In the genomic region with DNA sequence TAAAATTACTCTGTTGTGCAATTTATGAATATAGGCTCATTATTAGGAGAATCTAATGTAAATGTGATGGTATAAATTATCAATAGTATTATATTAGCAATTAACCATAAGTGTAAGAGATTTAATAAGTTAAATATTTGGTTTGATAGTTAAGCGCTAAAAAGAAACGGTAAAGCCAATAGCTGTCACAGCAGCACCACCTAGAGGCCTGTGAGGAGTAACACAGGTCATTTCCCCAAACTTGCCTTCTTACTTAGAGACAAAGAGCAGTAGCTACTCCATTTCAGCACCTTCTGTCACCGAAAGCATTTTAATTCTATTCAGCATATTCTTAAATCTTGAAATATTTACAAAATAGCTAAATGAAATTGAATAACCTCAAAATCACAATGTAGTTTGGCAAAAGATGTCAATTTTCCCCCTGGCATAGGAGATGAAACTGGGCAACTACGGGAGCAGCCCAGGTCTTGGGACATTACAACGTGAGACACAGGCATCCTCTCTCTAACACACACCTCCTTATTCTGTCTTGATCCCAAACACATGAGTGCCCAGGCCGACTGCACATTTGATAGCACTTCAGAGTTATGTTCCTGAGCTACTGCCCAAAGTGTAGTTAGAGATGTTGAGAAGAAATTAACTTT, we compare ENCODE assay signal across 9 cellular contexts. TPM values are rescaled to one million over a fixed set of nuclear protein-coding genes. Genes with fewer than 3 reads are reported as not detected.
DNase-seq lines count a peak whose midpoint lies in the region; ATAC-seq and TF ChIP-seq lines count a peak whose summit lies in the region.
"Had no signal": no experiment of that assay in that cellular context is flagged by ENCODE, and none has a peak within 500 bp of the region (broad histone marks: within the 10 kb centered on the region; RNA-seq: fewer than 3 reads in every experiment).

No MANE protein-coding gene starts in this region.

- H4K20me1 ChIP-seq in HCT116 (ENCODE audit: insufficient read depth) = no peaks in the 10 kb centered on the region

- intact Hi-C loops in HCT116 (cut with micrococcal nuclease) = loop anchor here (2.0 to 10.0 kb wide), 2 partner anchors 298 to 1208 kb away; no protein-coding TSS in a partner anchor
- intact Hi-C loops in naive thymus-derived CD4-positive, alpha-beta T cell (cut with micrococcal nuclease) = loop anchor here (1.0 to 10.0 kb wide), 10 partner anchors 26 to 1822 kb away; a partner anchor contains a TSS

- no peaks in the 10 kb centered on the region for H3K9me3 Mint-ChIP-seq in naive thymus-derived CD4-positive, alpha-beta T cell

- 32% methylated on average over 6 of the region's 6 CpGs for WGBS in suprapubic skin

- no peaks in the 10 kb centered on the region for H3K36me3 Mint-ChIP-seq in naive thymus-derived CD4-positive, alpha-beta T cell

- no peak for TF ChIP-seq POLR2A in HCT116 (IDR thresholded peaks at IDR 0.05; ENCODE audit: borderline replicate concordance, extremely low read depth, insufficient read depth, insufficient read length)
- no peak for TF ChIP-seq POLR2A in suprapubic skin (IDR thresholded peaks at IDR 0.05)

- CTCF ChIA-PET in HCT116 (lab: Charles Lee) = interaction anchor here (0.6 to 1.0 kb wide), 3 partner anchors 35 to 335 kb away, joined by 3 to 4 read pairs (median 3); no protein-coding TSS in a partner anchor
- CTCF ChIA-PET in naive thymus-derived CD4-positive, alpha-beta T cell (lab: Charles Lee) = interaction anchor here (0.6 to 2.7 kb wide), 17 partner anchors 8 to 300 kb away, joined by 3 to 11 read pairs (median 5); no protein-coding TSS in a partner anchor

- peaks cover 0 to 26% (median 0%) of the 10 kb centered on the region in 5 donors for H3K27me3 Mint-ChIP-seq in naive thymus-derived CD4-positive, alpha-beta T cell

- H3K9me3 ChIP-seq in HCT116 (ENCODE audit: control insufficient read depth in 1 of 2, insufficient read depth in 1 of 2, low read depth in 1 of 2, low read length in 2 of 2) = no peaks in the 10 kb centered on the region
- no peaks in the 10 kb centered on the region for H3K9me3 ChIP-seq in endocrine pancreas (ENCODE audit: control insufficient read depth, low read length)
- H3K9me3 ChIP-seq in naive thymus-derived CD4-positive, alpha-beta T cell (ENCODE audit: control insufficient read depth in 2 of 3, low read length in 3 of 3) = no peaks in the 10 kb centered on the region
- H3K9me3 ChIP-seq in suprapubic skin = no peaks in the 10 kb centered on the region

- TF ChIP-seq EP300 in suprapubic skin (IDR thresholded peaks at IDR 0.05) = no peak

- POLR2A ChIA-PET in HCT116 (lab: Charles Lee) = no interaction called here
- POLR2A ChIA-PET in naive thymus-derived CD4-positive, alpha-beta T cell (lab: Charles Lee) = interaction anchor here (1.1 kb wide), 1 partner anchor 54 kb away, joined by 3 read pairs; no protein-coding TSS in a partner anchor

- no TSS peak for BruUV-seq in HCT116 (replicated peaks; lab: Mats Ljungman, UMichigan)

- H3K4me2 ChIP-seq in HCT116 (ENCODE audit: low read length) = no peak overlapping the region

- DNase-seq in GM03348 (ENCODE audit: low spot score) = peak; percentile 61
- peak; percentile 38 for DNase-seq in HCT116 (ENCODE audit: low read depth, low spot score)
- DNase-seq in NCI-H226 = peak; percentile 31
- peak; percentile 38 to 44 for DNase-seq in activated CD4-positive, alpha-beta T cell treated with anti-CD3 and anti-CD28 coated beads, Interleukin-2, amount 50 U/mL, for 4 hours
- DNase-seq in naive thymus-derived CD4-positive, alpha-beta T cell = peak; percentile 18 to 62 (median 51)
- DNase-seq in suprapubic skin (ENCODE audit: low spot score in 2 of 2) = no peak
- no peak for DNase-seq in T1000 (lab: John Stamatoyannopoulos, UW)

- H3K27me3 ChIP-seq in HCT116 (ENCODE audit: insufficient read depth, low read length) = no peaks in the 10 kb centered on the region
- H3K27me3 ChIP-seq in endocrine pancreas (ENCODE audit: control insufficient read depth, insufficient read depth, low read length) = no peaks in the 10 kb centered on the region
- no peaks in the 10 kb centered on the region for H3K27me3 ChIP-seq in naive thymus-derived CD4-positive, alpha-beta T cell (ENCODE audit: control insufficient read depth in 2 of 2, insufficient read depth in 2 of 2, low read length in 2 of 2)
- peaks cover 4% of the 10 kb centered on the region for H3K27me3 ChIP-seq in suprapubic skin

- peak; percentile 74 for TF ChIP-seq RAD21 in HCT116 (IDR thresholded peaks at IDR 0.05; ENCODE audit: low read depth)

- TF ChIP-seq CTCF in HCT116 (IDR thresholded peaks at IDR 0.05 in 2 of 3, conservative IDR thresholded peaks at IDR 0.05 in 1 of 3; ENCODE audit: borderline replicate concordance in 1 of 3, insufficient read depth in 1 of 3, low read depth in 2 of 3, low read length in 2 of 3) (peak; percentile 50 to 86 (median 80); a peak in 5 of 6 replicates), suprapubic skin (IDR thresholded peaks at IDR 0.05) (peak; percentile 69 to 82)

- no peak overlapping the region for H3K4me3 ChIP-seq in HCT116 (replicated peaks in 1 of 2; ENCODE audit: low read depth in 1 of 2, low read length in 2 of 2)
- peak overlapping the region; percentile 65 for H3K4me3 ChIP-seq in endocrine pancreas (ENCODE audit: control insufficient read depth, insufficient read depth, low read length)
- H3K4me3 ChIP-seq in naive thymus-derived CD4-positive, alpha-beta T cell (ENCODE audit: low read length) = no peak overlapping the region
- no peak overlapping the region for H3K4me3 ChIP-seq in suprapubic skin

- H3K4me1 Mint-ChIP-seq in naive thymus-derived CD4-positive, alpha-beta T cell = peaks cover 0 to 20% (median 0%) of the 10 kb centered on the region in 7 donors

- no peak overlapping the region for H2AFZ ChIP-seq in HCT116 (ENCODE audit: low read depth, low read length, poor library complexity, severe bottlenecking)

- peak overlapping the region in 1 of 9 donors; percentile 4 for H3K27ac Mint-ChIP-seq in naive thymus-derived CD4-positive, alpha-beta T cell

- peak; percentile 73 for ATAC-seq in HCT116
- peak; percentile 89 for ATAC-seq in naive thymus-derived CD4-positive, alpha-beta T cell

- H3K4me3 Mint-ChIP-seq in naive thymus-derived CD4-positive, alpha-beta T cell = no peak overlapping the region

- RAD21 ChIA-PET in HCT116 (lab: Charles Lee; ENCODE audit: low non-redundant PET in 1 of 2, low total read pairs in 2 of 2, uncharacterized antibody in 2 of 2, unreplicated experiment in 2 of 2) = no interaction called here

- no peaks in the 10 kb centered on the region for H3K36me3 ChIP-seq in HCT116 (ENCODE audit: control insufficient read depth in 1 of 2, insufficient read depth in 2 of 2, low read length in 2 of 2)
- no peaks in the 10 kb centered on the region for H3K36me3 ChIP-seq in endocrine pancreas (ENCODE audit: control insufficient read depth, insufficient read depth, low read length)
- H3K36me3 ChIP-seq in naive thymus-derived CD4-positive, alpha-beta T cell (ENCODE audit: control insufficient read depth in 2 of 3, insufficient read depth in 3 of 3, low read length in 3 of 3) = no peaks in the 10 kb centered on the region
- no peaks in the 10 kb centered on the region for H3K36me3 ChIP-seq in suprapubic skin

- no peaks in the 10 kb centered on the region for H3K79me2 ChIP-seq in HCT116 (ENCODE audit: insufficient read depth, low read length)

- H3K9ac ChIP-seq in HCT116 (ENCODE audit: low read length) (no peak overlapping the region), endocrine pancreas (ENCODE audit: control insufficient read depth, insufficient read depth, low read length) (no peak overlapping the region)

- H3K4me1 ChIP-seq in HCT116 (ENCODE audit: control insufficient read depth in 1 of 2, insufficient read depth in 2 of 2, low read length in 2 of 2) (no peaks in the 10 kb centered on the region), endocrine pancreas (ENCODE audit: control insufficient read depth, insufficient read depth, low read length) (peaks cover 4% of the 10 kb centered on the region), suprapubic skin (peaks cover 6% of the 10 kb centered on the region)
- H3K4me1 ChIP-seq in naive thymus-derived CD4-positive, alpha-beta T cell (ENCODE audit: control insufficient read depth in 2 of 2, insufficient read depth in 2 of 2, low read length in 2 of 2) = no peaks in the 10 kb centered on the region

- no peaks in the 10 kb centered on the region for H3K9me2 ChIP-seq in HCT116 (ENCODE audit: insufficient read depth)

- no peak overlapping the region for H3K27ac ChIP-seq in HCT116 (ENCODE audit: low read depth, low read length)
- no peak overlapping the region for H3K27ac ChIP-seq in naive thymus-derived CD4-positive, alpha-beta T cell (ENCODE audit: low read depth, low read length)
- H3K27ac ChIP-seq in suprapubic skin = no peak overlapping the region

TF ChIP-seq in HCT116, 20 proteins besides CTCF, POLR2A, EP300 and RAD21 (continues in another document):
- no peak for TF ChIP-seq FOSL1 (IDR thresholded peaks at IDR 0.05; ENCODE audit: low read depth)
- TF ChIP-seq CEBPB (IDR thresholded peaks at IDR 0.05; ENCODE audit: low read depth) = no peak
- TF ChIP-seq, protein P1, sequence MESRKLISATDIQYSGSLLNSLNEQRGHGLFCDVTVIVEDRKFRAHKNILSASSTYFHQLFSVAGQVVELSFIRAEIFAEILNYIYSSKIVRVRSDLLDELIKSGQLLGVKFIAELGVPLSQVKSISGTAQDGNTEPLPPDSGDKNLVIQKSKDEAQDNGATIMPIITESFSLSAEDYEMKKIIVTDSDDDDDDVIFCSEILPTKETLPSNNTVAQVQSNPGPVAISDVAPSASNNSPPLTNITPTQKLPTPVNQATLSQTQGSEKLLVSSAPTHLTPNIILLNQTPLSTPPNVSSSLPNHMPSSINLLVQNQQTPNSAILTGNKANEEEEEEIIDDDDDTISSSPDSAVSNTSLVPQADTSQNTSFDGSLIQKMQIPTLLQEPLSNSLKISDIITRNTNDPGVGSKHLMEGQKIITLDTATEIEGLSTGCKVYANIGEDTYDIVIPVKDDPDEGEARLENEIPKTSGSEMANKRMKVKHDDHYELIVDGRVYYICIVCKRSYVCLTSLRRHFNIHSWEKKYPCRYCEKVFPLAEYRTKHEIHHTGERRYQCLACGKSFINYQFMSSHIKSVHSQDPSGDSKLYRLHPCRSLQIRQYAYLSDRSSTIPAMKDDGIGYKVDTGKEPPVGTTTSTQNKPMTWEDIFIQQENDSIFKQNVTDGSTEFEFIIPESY (IDR thresholded peaks at IDR 0.05; ENCODE audit: extremely low read depth, insufficient replicate concordance, low read length) = no peak
- TF ChIP-seq POLR2AphosphoS5 (IDR thresholded peaks at IDR 0.05; ENCODE audit: low read depth, low read length) = no peak
- no peak for TF ChIP-seq ZNF274 (IDR thresholded peaks at IDR 0.05; ENCODE audit: low read depth, low read length)
- no peak for TF ChIP-seq JUND (IDR thresholded peaks at IDR 0.05)
- TF ChIP-seq ELF1 (IDR thresholded peaks at IDR 0.05; ENCODE audit: borderline replicate concordance, low read depth) = no peak
- no peak for TF ChIP-seq SP1 (IDR thresholded peaks at IDR 0.05; ENCODE audit: low read depth)
- no peak for TF ChIP-seq EZH2phosphoT487 (IDR thresholded peaks at IDR 0.05; ENCODE audit: borderline replicate concordance)
- TF ChIP-seq SRF (IDR thresholded peaks at IDR 0.05; ENCODE audit: low read depth) = no peak

RNA-seq across cellular contexts. Expression of a gene that starts 14.3 kb away (rescaled TPM):
- total RNA-seq in HCT116 (2021; ENCODE audit: unreplicated experiment) = not detected
- polyA plus RNA-seq in HCT116 (2012) = not detected in 2 replicates
- 1 to 10 TPM in 1 of 5 experiments, under 1 TPM in 1, not detected in 3; 0.92 to 1.2 TPM for total RNA-seq in naive thymus-derived CD4-positive, alpha-beta T cell
- not detected for polyA plus RNA-seq in naive thymus-derived CD4-positive, alpha-beta T cell
- total RNA-seq in suprapubic skin = 1 to 10 TPM; 2.4 to 5.4 (median 3.8) TPM
- total RNA-seq: glomerular endothelial cell had no signal

Comparison
In these comparisons a context has a peak if more than half of its experiments do, and no peak if none do; other contexts are left out.
1. DNase-seq: peak in GM03348 (single experiment), HCT116 (single experiment), NCI-H226 (single experiment), activated CD4-positive, alpha-beta T cell treated with anti-CD3 and anti-CD28 coated beads, Interleukin-2, amount 50 U/mL, for 4 hours (2 of 2) and naive thymus-derived CD4-positive, alpha-beta T cell (9 of 9); none in suprapubic skin (0 of 2) and T1000 (single experiment).